In the genomic region with DNA sequence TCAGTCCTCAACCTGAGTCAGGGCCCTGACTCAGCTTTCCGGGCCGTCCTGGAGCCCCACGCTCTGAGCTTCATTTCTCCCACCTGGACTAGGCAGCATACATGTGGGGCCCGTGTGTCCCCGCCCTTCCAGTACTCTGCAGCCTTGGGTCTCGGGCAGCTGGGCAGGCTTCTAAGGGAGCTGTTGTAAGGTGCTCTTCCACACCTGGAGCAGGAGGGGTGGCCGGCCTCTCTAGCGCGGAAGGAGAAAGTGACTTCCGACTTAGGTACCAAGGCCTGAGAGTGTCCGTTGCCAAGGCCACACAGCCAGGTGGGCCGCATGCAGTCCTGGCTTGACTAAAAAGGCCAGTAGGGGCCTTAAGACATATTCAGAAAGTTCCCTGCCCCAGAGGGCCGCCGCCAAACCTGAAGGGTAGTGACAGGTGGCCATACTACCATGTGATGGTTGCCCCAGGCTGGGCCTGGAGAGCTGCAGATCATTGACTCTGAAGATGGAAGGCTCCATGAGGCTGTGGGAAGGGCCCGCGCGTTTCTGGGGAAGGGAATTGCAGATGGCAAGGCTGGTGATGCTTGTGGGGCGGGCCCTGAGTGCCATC, we compare ENCODE assay signal across 9 cellular contexts. TPM values are rescaled to one million over a fixed set of nuclear protein-coding genes. Genes with fewer than 3 reads are reported as not detected.
DNase-seq lines count a peak whose midpoint lies in the region; ATAC-seq and TF ChIP-seq lines count a peak whose summit lies in the region.
"Had no signal": no experiment of that assay in that cellular context is flagged by ENCODE, and none has a peak within 500 bp of the region (broad histone marks: within the 10 kb centered on the region; RNA-seq: fewer than 3 reads in every experiment).

No MANE protein-coding gene starts in this region.

- H3K36me3 ChIP-seq in ascending aorta = peaks cover 36 to 40% of the 10 kb centered on the region in 2 donors

- DNase-seq in ascending aorta (ENCODE audit: low spot score in 2 of 2) (no peak), NCI-H1417 treated with DMSO at 0.1 percent for 48 hours (lab: John Stamatoyannopoulos, UW) (no peak), midbrain (lab: John Stamatoyannopoulos, UW) (no peak), hypothalamus (lab: John Stamatoyannopoulos, UW) (no peak)
- DNase-seq in naive thymus-derived CD8-positive, alpha-beta T cell = no peak
- DNase-seq in stimulated activated CD4-positive, alpha-beta T cell treated with anti-CD3 and anti-CD28 coated beads, Interleukin-4, amount 100 ng/mL, for 4 hours = no peak

- no peaks in the 10 kb centered on the region for H3K27me3 Mint-ChIP-seq in naive thymus-derived CD8-positive, alpha-beta T cell

- peak overlapping the region in 8 of 10 donors; percentile 60 to 93 (median 87) for H3K27ac Mint-ChIP-seq in naive thymus-derived CD8-positive, alpha-beta T cell

- peaks cover 2 to 16% (median 11%) of the 10 kb centered on the region in 4 donors for H3K4me1 Mint-ChIP-seq in naive thymus-derived CD8-positive, alpha-beta T cell

- H3K27me3 ChIP-seq in ascending aorta = no peaks in the 10 kb centered on the region

- POLR2A ChIA-PET in naive thymus-derived CD8-positive, alpha-beta T cell (lab: Charles Lee) = interaction anchor here (0.7 to 2.9 kb wide), 11 partner anchors 9 to 91 kb away, joined by 3 to 23 read pairs (median 5); partner anchors contain the start of genes CYB561D2 and NPRL2

- H3K9me3 ChIP-seq in ascending aorta = no peaks in the 10 kb centered on the region

- H3K4me3 Mint-ChIP-seq in naive thymus-derived CD8-positive, alpha-beta T cell = peak overlapping the region; percentile 64 to 85 (median 75)

- ATAC-seq in GM19035 (IDR thresholded peaks at IDR 0.05; ENCODE audit: unreplicated experiment) = peak; percentile 17
- ATAC-seq in HG02970 (IDR thresholded peaks at IDR 0.05; ENCODE audit: low FRiP score, unreplicated experiment) = peak; percentile 21
- ATAC-seq in naive thymus-derived CD8-positive, alpha-beta T cell = peak; percentile 15 to 23

- H3K4me1 ChIP-seq in ascending aorta = peaks cover 18 to 39% of the 10 kb centered on the region in 2 donors

- H3K9me3 Mint-ChIP-seq in naive thymus-derived CD8-positive, alpha-beta T cell = no peaks in the 10 kb centered on the region

- peaks cover 0 to 29% (median 3%) of the 10 kb centered on the region in 3 donors for H3K36me3 Mint-ChIP-seq in naive thymus-derived CD8-positive, alpha-beta T cell

- peak overlapping the region in 1 of 2 donors; percentile 70 for H3K4me3 ChIP-seq in ascending aorta

- no peak for TF ChIP-seq CTCF in ascending aorta (IDR thresholded peaks at IDR 0.05)

- intact Hi-C loops in ascending aorta (cut with DNase I) = loop anchor here (1.0 to 2.0 kb wide), 2 partner anchors 14 to 69 kb away; partner anchors contain the start of gene TUSC2

- H3K27ac ChIP-seq in ascending aorta = peak overlapping the region; percentile 97 to 99

RNA-seq across cellular contexts. Expression of gene SEMA3B, which starts 9.4 kb away (rescaled TPM):
- 24.2 TPM for total RNA-seq in ascending aorta
- 1 to 10 TPM; 1.0 to 1.1 TPM for total RNA-seq in naive thymus-derived CD8-positive, alpha-beta T cell
- polyA plus RNA-seq in naive thymus-derived CD8-positive, alpha-beta T cell = under 1 TPM in 1 of 3 donors, not detected in 2; 0.09 TPM

RNA-seq across cellular contexts. Expression of gene LSMEM2, which starts 19.4 kb away (rescaled TPM):
- total RNA-seq in ascending aorta = not detected
- total RNA-seq in naive thymus-derived CD8-positive, alpha-beta T cell = not detected
- under 1 TPM in 2 of 3 donors, not detected in 1; 0.15 to 0.21 TPM for polyA plus RNA-seq in naive thymus-derived CD8-positive, alpha-beta T cell
- total RNA-seq: mononuclear cell had no signal

RNA-seq across cellular contexts. Expression of gene GNAI2, which starts 23.5 kb away (rescaled TPM):
- total RNA-seq in ascending aorta = 283 TPM
- total RNA-seq in naive thymus-derived CD8-positive, alpha-beta T cell = 100 to 1,000 TPM; 253 to 258 TPM
- polyA plus RNA-seq in naive thymus-derived CD8-positive, alpha-beta T cell = 100 to 1,000 TPM; 405 to 534 (median 417) TPM

RNA-seq across cellular contexts. Expression of gene IFRD2, which starts 32.7 kb away (rescaled TPM):
- 231 TPM for total RNA-seq in ascending aorta
- total RNA-seq in naive thymus-derived CD8-positive, alpha-beta T cell = 10 to 100 TPM; 68.9 TPM
- polyA plus RNA-seq in naive thymus-derived CD8-positive, alpha-beta T cell = 10 to 100 TPM; 59.4 to 69.7 (median 60.7) TPM

RNA-seq across cellular contexts. Expression of gene HYAL3, which starts 39.7 kb away (rescaled TPM):
- not detected for total RNA-seq in ascending aorta
- total RNA-seq in naive thymus-derived CD8-positive, alpha-beta T cell = 1 to 10 TPM; 3.2 to 4.7 TPM
- 1 to 10 TPM; 2.5 to 3.8 (median 3.0) TPM for polyA plus RNA-seq in naive thymus-derived CD8-positive, alpha-beta T cell

Comparison
In these comparisons a context has a peak if more than half of its experiments do, and no peak if none do; other contexts are left out.
1. RNA of gene SEMA3B, which starts 9.4 kb away (total RNA-seq): 24.2 TPM in ascending aorta (single experiment); 1.0 to 1.1 TPM in naive thymus-derived CD8-positive, alpha-beta T cell; every median in the first group is over 10 times any median in the second.
2. Peak in every context shown above with its lines, with median percentiles within 50 percentile points of each other: ATAC-seq.